In the genomic region with DNA sequence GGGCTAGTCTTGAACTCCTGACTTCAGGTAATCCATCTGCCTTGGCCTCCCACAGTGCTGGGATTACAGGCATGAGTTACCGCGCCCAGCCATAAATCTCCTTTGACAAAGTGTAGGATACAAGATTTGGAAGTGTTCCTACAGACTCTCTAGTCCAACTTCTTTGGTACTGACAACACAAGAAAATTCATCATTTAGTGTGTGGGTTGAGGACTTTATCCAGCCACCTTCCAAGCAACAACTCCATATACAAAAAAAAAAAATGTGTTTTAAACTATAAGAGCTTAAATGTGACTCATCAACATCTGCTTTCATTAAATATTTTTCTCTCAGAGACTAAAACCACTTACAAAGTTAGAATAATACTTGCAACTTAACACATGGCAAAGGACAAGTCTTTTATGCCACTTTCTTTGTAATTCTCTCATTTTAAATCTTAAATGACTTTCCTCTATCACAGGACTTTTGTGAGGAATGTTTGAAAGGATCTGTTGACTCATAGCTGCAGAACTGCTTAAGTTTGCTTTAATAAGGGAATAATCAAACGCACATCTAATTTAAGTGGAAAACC, we compare ENCODE assay signal across 11 cellular contexts. TPM values are rescaled to one million over a fixed set of nuclear protein-coding genes. Genes with fewer than 3 reads are reported as not detected.
A peak's percentile ranks its signal among the peaks of the same experiment; 100 is the strongest.
DNase-seq lines count a peak whose midpoint lies in the region; ATAC-seq and FAIRE-seq lines count a peak whose summit lies in the region.
"Had no signal": no experiment of that assay in that cellular context is flagged by ENCODE, and none has a peak within 500 bp of the region (broad histone marks: within the 10 kb centered on the region; RNA-seq: fewer than 3 reads in every experiment).

No MANE protein-coding gene starts in this region.

- peak overlapping the region; percentile 79 for H3K9ac ChIP-seq in skeletal muscle satellite cell (ENCODE audit: low read depth, low read length)

- H3K27ac ChIP-seq in angular gyrus (ENCODE audit: low read depth, low read length) = peak overlapping the region; percentile 16
- H3K27ac ChIP-seq: ovary had no signal

- no peak for FAIRE-seq in frontal cortex (lab: Jason Lieb, UNC)

- H3K4me1 ChIP-seq in skeletal muscle satellite cell (ENCODE audit: control insufficient read depth, insufficient read depth, low read length) = peaks cover 55% of the 10 kb centered on the region

- no peaks in the 10 kb centered on the region for H3K27me3 ChIP-seq in skeletal muscle satellite cell (ENCODE audit: control insufficient read depth, insufficient read depth, low read length)
- H3K27me3 ChIP-seq: ovary had no signal

- ATAC-seq in HG03571 (IDR thresholded peaks at IDR 0.05; ENCODE audit: unreplicated experiment) = no peak

- no peaks in the 10 kb centered on the region for H3K36me3 ChIP-seq in skeletal muscle satellite cell (ENCODE audit: insufficient read depth, low read length)
- H3K36me3 ChIP-seq: ovary had no signal

- peak overlapping the region; percentile 37 for H3K4me3 ChIP-seq in skeletal muscle satellite cell (ENCODE audit: low read length)
- H3K4me3 ChIP-seq: ovary had no signal

- no peaks in the 10 kb centered on the region for H3K9me3 ChIP-seq in skeletal muscle satellite cell (replicated peaks; ENCODE audit: low read length)
- H3K9me3 ChIP-seq: ovary had no signal

- H3K4me2 ChIP-seq in skeletal muscle satellite cell (ENCODE audit: low read length) = peak overlapping the region; percentile 75

- DNase-seq in H4 (ENCODE audit: low spot score) (peak; percentile 59), glomerular visceral epithelial cell (ENCODE audit: extremely low spot score) (peak; percentile 59), NCI-H2171 treated with DMSO at 0.1 percent for 48 hours (lab: John Stamatoyannopoulos, UW) (no peak), frontal cortex (ENCODE audit: low spot score in 2 of 2) (no peak)
- no peak for DNase-seq in effector CD8-positive, alpha-beta T cell (lab: John Stamatoyannopoulos, UW)
- DNase-seq: cerebellar nuclear complex, NCI-H1417 treated with DMSO at 0.1 percent for 48 hours, ovary had no signal

RNA-seq across cellular contexts. Expression of a gene that starts 46.2 kb away (rescaled TPM):
- total RNA-seq in H4 (2014; rRNA removed; shearing (Covaris generic)) = 43.5 and 67.4 TPM in 2 replicates
- 81.9 and 122 TPM in 2 replicates for total RNA-seq in skeletal muscle satellite cell (2012; rRNA removed)
- total RNA-seq in frontal cortex = 37.5 TPM

RNA-seq across cellular contexts. Expression of a gene that starts 57.6 kb away (rescaled TPM):
- 56.6 and 79.0 TPM in 2 replicates for total RNA-seq in H4 (2014; rRNA removed; shearing (Covaris generic))
- total RNA-seq in skeletal muscle satellite cell (2012; rRNA removed) = 62.9 and 86.7 TPM in 2 replicates
- 63.2 TPM for total RNA-seq in frontal cortex

Comparison
In these comparisons a context has a peak if more than half of its experiments do, and no peak if none do; other contexts are left out.
1. DNase-seq: peak in H4 (single experiment) and glomerular visceral epithelial cell (single experiment); none in NCI-H2171 treated with DMSO at 0.1 percent for 48 hours (single experiment), effector CD8-positive, alpha-beta T cell (single experiment) and frontal cortex (0 of 2).